In the genomic region with DNA sequence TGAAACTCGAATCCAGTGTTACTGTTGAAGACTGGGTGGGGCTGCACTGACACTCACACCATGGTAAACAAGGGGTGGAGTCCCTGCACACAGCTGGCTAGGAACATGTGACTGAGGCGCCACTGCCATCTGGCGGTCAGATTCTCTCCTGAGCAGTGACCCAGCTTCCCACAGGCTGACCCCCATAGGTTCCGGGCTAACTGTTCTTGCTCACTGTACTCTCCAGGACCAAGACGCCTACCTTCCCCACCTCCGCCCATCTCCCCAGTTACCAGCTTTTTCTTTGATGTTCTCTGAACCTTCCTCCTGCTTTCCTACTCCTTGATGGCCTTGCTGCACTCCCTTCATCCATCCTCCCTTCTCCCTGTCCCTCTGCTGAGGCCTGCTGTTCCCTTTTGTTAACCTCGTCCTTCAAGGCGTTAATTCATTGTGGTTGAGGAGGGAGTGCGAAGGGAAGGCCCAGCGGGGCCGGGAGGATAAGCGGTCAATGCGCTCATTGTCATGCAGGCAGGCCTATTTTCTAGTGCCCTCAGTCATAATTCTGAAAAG, we compare ENCODE assay signal across 9 cellular contexts.
DNase-seq lines count a peak whose midpoint lies in the region; ATAC-seq and TF ChIP-seq lines count a peak whose summit lies in the region.
"Had no signal": no experiment of that assay in that cellular context is flagged by ENCODE, and none has a peak within 500 bp of the region (broad histone marks: within the 10 kb centered on the region; RNA-seq: fewer than 3 reads in every experiment).

No MANE protein-coding gene starts in this region.

- peaks cover 3% of the 10 kb centered on the region for H3K9me3 Mint-ChIP-seq in CD4-positive, alpha-beta T cell

- POLR2A ChIA-PET in CD4-positive, alpha-beta T cell (lab: Charles Lee): interaction anchor here (0.6 kb wide), 1 partner anchor 1142 kb away, joined by 3 read pairs; no protein-coding TSS in a partner anchor

- no peak overlapping the region for H3K4me3 ChIP-seq in epithelial cell of esophagus (ENCODE audit: low read length)

- H3K9me3 ChIP-seq in CD4-positive, alpha-beta T cell (ENCODE audit: control insufficient read depth, low read length): no peaks in the 10 kb centered on the region

- H3K27me3 ChIP-seq in CD4-positive, alpha-beta T cell (ENCODE audit: control insufficient read depth, insufficient read depth, low read length): no peaks in the 10 kb centered on the region

- H3K27ac Mint-ChIP-seq in CD4-positive, alpha-beta T cell: peak overlapping the region; percentile 15
- H3K27ac Mint-ChIP-seq: activated naive CD8-positive, alpha-beta T cell had no signal

- ATAC-seq in CD4-positive, alpha-beta T cell (ENCODE audit: poor library complexity): peak; percentile 57
- ATAC-seq in GM19452 (IDR thresholded peaks at IDR 0.05; ENCODE audit: unreplicated experiment): peak; percentile 99
- ATAC-seq in HG03521 (IDR thresholded peaks at IDR 0.05; ENCODE audit: unreplicated experiment): peak; percentile 100

- intact Hi-C loops in CD4-positive, alpha-beta T cell (cut with DNase I, micrococcal nuclease): loop anchor here in 1 of 2 experiments (10.0 kb wide), 1 partner anchor 769 kb away; no protein-coding TSS in a partner anchor

- peaks cover 7% of the 10 kb centered on the region for H3K4me1 Mint-ChIP-seq in CD4-positive, alpha-beta T cell (ENCODE audit: low read depth)

- no peaks in the 10 kb centered on the region for H3K36me3 Mint-ChIP-seq in CD4-positive, alpha-beta T cell (ENCODE audit: low read depth)
- H3K36me3 Mint-ChIP-seq: activated naive CD8-positive, alpha-beta T cell had no signal

- no peak overlapping the region for H3K4me3 Mint-ChIP-seq in CD4-positive, alpha-beta T cell
- H3K4me3 Mint-ChIP-seq: activated naive CD8-positive, alpha-beta T cell had no signal

- peak; percentile 11 to 36 (median 30) for DNase-seq in CD4-positive, alpha-beta T cell
- peak; percentile 78 for DNase-seq in NCI-H774 (lab: John Stamatoyannopoulos, UW)
- DNase-seq in activated CD8-positive, alpha-beta memory T cell treated with anti-CD3 and anti-CD28 coated beads for 24 hours: peak; percentile 73
- peak; percentile 85 for DNase-seq in epithelial cell of esophagus (ENCODE audit: low read depth)
- DNase-seq in middle frontal gyrus (ENCODE audit: extremely low spot score, low spot score): peak; percentile 58
- peak; percentile 78 for DNase-seq in stimulated activated CD8-positive, alpha-beta memory T cell treated with anti-CD3 and anti-CD28 coated beads, Interleukin-4, amount 100 ng/mL, for 48 hours

- peaks cover 10% of the 10 kb centered on the region for H3K27me3 Mint-ChIP-seq in CD4-positive, alpha-beta T cell

- CTCF ChIA-PET in CD4-positive, alpha-beta T cell (lab: Charles Lee): no interaction called here

- H3K27ac ChIP-seq in CD4-positive, alpha-beta T cell (ENCODE audit: low read depth, low read length): no peak overlapping the region

- TF ChIP-seq CTCF in CD4-positive, alpha-beta T cell (IDR thresholded peaks at IDR 0.05): peak; percentile 18
- TF ChIP-seq CTCF in epithelial cell of esophagus (IDR thresholded peaks at IDR 0.05; ENCODE audit: insufficient read depth, low read depth, low read length, missing control alignments): peak; percentile 76

Comparison
In these comparisons a context has a peak if more than half of its experiments do, and no peak if none do; other contexts are left out.
1. DNase-seq: peak in every context shown above with its lines; median percentile 85 in epithelial cell of esophagus; 78 in NCI-H774; 78 in stimulated activated CD8-positive, alpha-beta memory T cell treated with anti-CD3 and anti-CD28 coated beads, Interleukin-4, amount 100 ng/mL, for 48 hours; 73 in activated CD8-positive, alpha-beta memory T cell treated with anti-CD3 and anti-CD28 coated beads for 24 hours; 58 in middle frontal gyrus; 30 in CD4-positive, alpha-beta T cell.